19 cellular contexts compared by ENCODE assay signal in genomic region chr17:9237053-9237410, GRCh38.
DNase-seq lines count a peak whose midpoint lies in the region; ATAC-seq and TF ChIP-seq lines count a peak whose summit lies in the region.
"Had no signal": no experiment of that assay in that cellular context is flagged by ENCODE, and none has a peak within 500 bp of the region (broad histone marks: within the 10 kb centered on the region; RNA-seq: fewer than 3 reads in every experiment).

No MANE protein-coding gene starts in this region.

- H4K5ac ChIP-seq in mesendoderm (ENCODE audit: low read length) = no peak overlapping the region

- no peak overlapping the region for H2BK5ac ChIP-seq in mesendoderm (ENCODE audit: low read length)

- no peaks in the 10 kb centered on the region for H3K9me3 Mint-ChIP-seq in activated T-cell treated with anti-CD3 and anti-CD28 coated beads, Interleukin-2, amount 50 U/mL, for 24 hours
- H3K9me3 Mint-ChIP-seq in CD4-positive, alpha-beta T cell = no peaks in the 10 kb centered on the region

- no peak overlapping the region for H2AFZ ChIP-seq in neural cell (ENCODE audit: low read depth, low read length)

- no peak overlapping the region for H4K8ac ChIP-seq in mesendoderm (ENCODE audit: low read depth, low read length)

- no peak overlapping the region for H3K18ac ChIP-seq in mesendoderm (ENCODE audit: low read length)

- H3K79me2 ChIP-seq in neural cell (replicated peaks; ENCODE audit: insufficient read depth, low read length) (no peaks in the 10 kb centered on the region), mesendoderm (ENCODE audit: control insufficient read depth, insufficient read depth, low read length) (no peaks in the 10 kb centered on the region)

- no peaks in the 10 kb centered on the region for H3K79me1 ChIP-seq in mesendoderm (ENCODE audit: low read length)

- 89% methylated on average over 3 of the region's 3 CpGs for WGBS in esophagus muscularis mucosa
- no CpG with 5 or more reads among the region's 3 CpGs for WGBS in mesendoderm (ENCODE audit: extremely low coverage, insufficient coverage, low lambda C conversion rate)

- H3F3A ChIP-seq in neural cell (ENCODE audit: insufficient read depth, low read length, poor library complexity, severe bottlenecking) = no peaks in the 10 kb centered on the region

- peaks cover 16% of the 10 kb centered on the region for H3K27me3 Mint-ChIP-seq in activated T-cell treated with anti-CD3 and anti-CD28 coated beads, Interleukin-2, amount 50 U/mL, for 24 hours
- no peaks in the 10 kb centered on the region for H3K27me3 Mint-ChIP-seq in CD4-positive, alpha-beta T cell

- H2AK5ac ChIP-seq in mesendoderm (ENCODE audit: low read length) = no peak overlapping the region

- H3K4me3 ChIP-seq in AG10803 (ENCODE audit: low read length) = no peak overlapping the region
- no peak overlapping the region for H3K4me3 ChIP-seq in HEK293 (ENCODE audit: low read depth, low read length)
- H3K4me3 ChIP-seq in esophagus muscularis mucosa = no peak overlapping the region
- no peak overlapping the region for H3K4me3 ChIP-seq in neural cell (ENCODE audit: low read length)
- no peak overlapping the region for H3K4me3 ChIP-seq in foreskin fibroblast (ENCODE audit: low read depth in 1 of 2, low read length in 2 of 2)
- no peak overlapping the region for H3K4me3 ChIP-seq in mesendoderm (ENCODE audit: low read length)
- H3K4me3 ChIP-seq: GM12878, HAP-1, K562 had no signal

- no peak for TF ChIP-seq CTCF in AG10803 (conservative IDR thresholded peaks at IDR 0.05; ENCODE audit: low read length)
- TF ChIP-seq CTCF in HEK293 (tag by site-specific recombination; IDR thresholded peaks at IDR 0.05) = no peak
- no peak for TF ChIP-seq CTCF in esophagus muscularis mucosa (IDR thresholded peaks at IDR 0.05)
- no peak for TF ChIP-seq CTCF in neural cell (IDR thresholded peaks at IDR 0.05; ENCODE audit: poor library complexity, severe bottlenecking)
- TF ChIP-seq CTCF in foreskin fibroblast (IDR thresholded peaks at IDR 0.05; ENCODE audit: low read depth, low read length) = no peak
- no peak for TF ChIP-seq CTCF in CD4-positive, alpha-beta T cell (IDR thresholded peaks at IDR 0.05)

- no peaks in the 10 kb centered on the region for H3K9me2 ChIP-seq in neural cell (ENCODE audit: insufficient read depth, low read length)

- H3K27ac Mint-ChIP-seq in activated T-cell treated with anti-CD3 and anti-CD28 coated beads, Interleukin-2, amount 50 U/mL, for 24 hours = no peak overlapping the region
- no peak overlapping the region for H3K27ac Mint-ChIP-seq in CD4-positive, alpha-beta T cell
- H3K27ac Mint-ChIP-seq: B cell; CD4-positive, alpha-beta memory T cell had no signal

- no peak overlapping the region for H2BK15ac ChIP-seq in mesendoderm (replicated peaks; ENCODE audit: low read depth)

- ATAC-seq in CD4-positive, alpha-beta T cell (ENCODE audit: poor library complexity) = no peak
- ATAC-seq: GM12878, K562 had no signal

- H3K4me1 ChIP-seq in HEK293 (ENCODE audit: control insufficient read depth, insufficient read depth, low read length) = peaks cover 17% of the 10 kb centered on the region
- peaks cover 29 to 74% (median 69%) of the 10 kb centered on the region in 4 donors for H3K4me1 ChIP-seq in esophagus muscularis mucosa
- peaks cover 6% of the 10 kb centered on the region for H3K4me1 ChIP-seq in mesendoderm (ENCODE audit: control insufficient read depth, low read depth, low read length)
- H3K4me1 ChIP-seq: HAP-1 had no signal

- POLR2A ChIA-PET in HEK293 (lab: Yijun Ruan, JAX) = no interaction called here
- POLR2A ChIA-PET in CD4-positive, alpha-beta T cell (lab: Charles Lee) = no interaction called here

- no peak for TF ChIP-seq POLR2A in esophagus muscularis mucosa (IDR thresholded peaks at IDR 0.05; ENCODE audit: low read depth)

- no peak overlapping the region for H3K9ac ChIP-seq in neural cell (ENCODE audit: low read length)
- H3K9ac ChIP-seq in mesendoderm (ENCODE audit: low read length) = no peak overlapping the region

- no peaks in the 10 kb centered on the region for H3K36me3 ChIP-seq in HEK293 (ENCODE audit: control insufficient read depth in 2 of 2, insufficient read depth in 1 of 2, low read length in 2 of 2)
- H3K36me3 ChIP-seq in esophagus muscularis mucosa = no peaks in the 10 kb centered on the region
- no peaks in the 10 kb centered on the region for H3K36me3 ChIP-seq in neural cell (ENCODE audit: insufficient read depth, low read length)
- no peaks in the 10 kb centered on the region for H3K36me3 ChIP-seq in mesendoderm (ENCODE audit: control insufficient read depth, insufficient read depth, low read length)
- H3K36me3 ChIP-seq: HAP-1 had no signal

- DNase-seq in AG10803 (ENCODE audit: low read depth) = peak; percentile 50
- DNase-seq in esophagus muscularis mucosa (ENCODE audit: extremely low spot score) = no peak
- no peak for DNase-seq in activated T-cell treated with anti-CD3 and anti-CD28 coated beads, Interleukin-2, amount 50 U/mL, for 24 hours
- no peak for DNase-seq in foreskin fibroblast
- no peak for DNase-seq in mesendoderm
- DNase-seq in CD4-positive, alpha-beta T cell = no peak
- DNase-seq: 8988T; Calu3; CD4-positive, alpha-beta memory T cell; DMS79 treated with DMSO at 0.1 percent for 48 hours; IMR-90 had no signal

- intact Hi-C loops in esophagus muscularis mucosa (cut with DNase I) = no loop called here
- intact Hi-C loops in CD4-positive, alpha-beta T cell (cut with DNase I, micrococcal nuclease) = no loop called here

- no peak overlapping the region for H3K4me3 Mint-ChIP-seq in activated T-cell treated with anti-CD3 and anti-CD28 coated beads, Interleukin-2, amount 50 U/mL, for 24 hours
- no peak overlapping the region for H3K4me3 Mint-ChIP-seq in CD4-positive, alpha-beta T cell

- no peak overlapping the region for H2BK120ac ChIP-seq in mesendoderm (ENCODE audit: low read depth, low read length)

- H3K9me3 ChIP-seq in HEK293 (ENCODE audit: control insufficient read depth, insufficient read depth, low read depth, low read length) = no peaks in the 10 kb centered on the region
- H3K9me3 ChIP-seq in esophagus muscularis mucosa = no peaks in the 10 kb centered on the region
- no peaks in the 10 kb centered on the region for H3K9me3 ChIP-seq in neural cell (ENCODE audit: low read length)
- H3K9me3 ChIP-seq in CD4-positive, alpha-beta T cell (ENCODE audit: control insufficient read depth, low read length) = no peaks in the 10 kb centered on the region
- H3K9me3 ChIP-seq: HAP-1 had no signal

- TF ChIP-seq EP300 in esophagus muscularis mucosa (IDR thresholded peaks at IDR 0.05) (no peak), neural cell (conservative IDR thresholded peaks at IDR 0.05; ENCODE audit: poor library complexity, severe bottlenecking) (no peak)

- H3K23ac ChIP-seq in mesendoderm (ENCODE audit: low read length) = no peak overlapping the region

- TF ChIP-seq RAD21 in neural cell (conservative IDR thresholded peaks at IDR 0.05) = no peak

- H3K27me3 ChIP-seq in esophagus muscularis mucosa = no peaks in the 10 kb centered on the region
- no peaks in the 10 kb centered on the region for H3K27me3 ChIP-seq in neural cell (ENCODE audit: insufficient read depth, low read depth, low read length)
- no peaks in the 10 kb centered on the region for H3K27me3 ChIP-seq in mesendoderm (ENCODE audit: insufficient read depth, low read length, poor library complexity)
- peaks cover 5% of the 10 kb centered on the region for H3K27me3 ChIP-seq in CD4-positive, alpha-beta T cell (ENCODE audit: control insufficient read depth, insufficient read depth, low read length)

- no peak overlapping the region for H3K27ac ChIP-seq in HEK293 (ENCODE audit: extremely low read depth, low read depth, low read length)
- peak overlapping the region; percentile 87 to 99 (median 99) for H3K27ac ChIP-seq in esophagus muscularis mucosa (replicated peaks in 1 of 4)
- peak overlapping the region; percentile 49 for H3K27ac ChIP-seq in neural cell (ENCODE audit: low read length)
- H3K27ac ChIP-seq in mesendoderm (ENCODE audit: low read depth, low read length) = no peak overlapping the region
- no peak overlapping the region for H3K27ac ChIP-seq in CD4-positive, alpha-beta T cell (ENCODE audit: low read depth, low read length)
- H3K27ac ChIP-seq: C4-2B, HL-60 had no signal

- no peak overlapping the region for H3K4me2 ChIP-seq in neural cell (ENCODE audit: low read length)
- H3K4me2 ChIP-seq in mesendoderm (ENCODE audit: low read length) = no peak overlapping the region

- no peak overlapping the region for H3K56ac ChIP-seq in mesendoderm (ENCODE audit: low read length)

- no peak overlapping the region for H3K4ac ChIP-seq in mesendoderm (ENCODE audit: low read depth, low read length)

- CTCF ChIA-PET in HEK293 (lab: Yijun Ruan, JAX) = interaction anchor here (0.6 to 0.7 kb wide), 2 partner anchors 13 to 234 kb away, joined by 3 read pairs; no protein-coding TSS in a partner anchor
- CTCF ChIA-PET in CD4-positive, alpha-beta T cell (lab: Charles Lee) = no interaction called here

- peaks cover 2% of the 10 kb centered on the region for H3K36me3 Mint-ChIP-seq in activated T-cell treated with anti-CD3 and anti-CD28 coated beads, Interleukin-2, amount 50 U/mL, for 24 hours (ENCODE audit: low read depth)
- no peaks in the 10 kb centered on the region for H3K36me3 Mint-ChIP-seq in CD4-positive, alpha-beta T cell (ENCODE audit: low read depth)
- H3K36me3 Mint-ChIP-seq: CD4-positive, alpha-beta memory T cell had no signal

- no peaks in the 10 kb centered on the region for H4K20me1 ChIP-seq in neural cell (ENCODE audit: insufficient read depth)

- H3K4me1 Mint-ChIP-seq in activated T-cell treated with anti-CD3 and anti-CD28 coated beads, Interleukin-2, amount 50 U/mL, for 24 hours (ENCODE audit: low read depth) = peaks cover 23% of the 10 kb centered on the region
- peaks cover 15% of the 10 kb centered on the region for H3K4me1 Mint-ChIP-seq in CD4-positive, alpha-beta T cell (ENCODE audit: low read depth)

TF ChIP-seq in HEK293, 187 proteins besides CTCF, POLR2A, EP300 and RAD21:
- no peak for TF ChIP-seq ZNF16 (tag by site-specific recombination; IDR thresholded peaks at IDR 0.05; ENCODE audit: low read depth)
- peak; percentile 96 for TF ChIP-seq ZNF548 (tag by site-specific recombination; IDR thresholded peaks at IDR 0.05)
- no peak for TF ChIP-seq ZNF341 (tag by site-specific recombination; IDR thresholded peaks at IDR 0.05; ENCODE audit: low read depth)
- no peak for TF ChIP-seq ZNF292 (tag by site-specific recombination; IDR thresholded peaks at IDR 0.05; ENCODE audit: borderline replicate concordance, low read depth)

TF ChIP-seq in neural cell, 6 proteins besides CTCF, POLR2A, EP300 and RAD21 (continues in another document):
- TF ChIP-seq TAF1 (IDR thresholded peaks at IDR 0.05; ENCODE audit: low read depth) (no peak), SMC3 (conservative IDR thresholded peaks at IDR 0.05; ENCODE audit: poor library complexity) (no peak), MXI1 (conservative IDR thresholded peaks at IDR 0.05; ENCODE audit: poor library complexity, severe bottlenecking) (no peak), EZH2 (IDR thresholded peaks at IDR 0.05; ENCODE audit: borderline replicate concordance, insufficient read depth, low read length, poor library complexity, severe bottlenecking) (no peak)

Comparison
In these comparisons a context has a peak if more than half of its experiments do, and no peak if none do; other contexts are left out.
1. H3K27ac ChIP-seq: peak in esophagus muscularis mucosa (4 of 4) and neural cell (single experiment); none in HEK293 (single experiment), mesendoderm (single experiment) and CD4-positive, alpha-beta T cell (single experiment).